9 cellular contexts compared by ENCODE assay signal in the genomic region with DNA sequence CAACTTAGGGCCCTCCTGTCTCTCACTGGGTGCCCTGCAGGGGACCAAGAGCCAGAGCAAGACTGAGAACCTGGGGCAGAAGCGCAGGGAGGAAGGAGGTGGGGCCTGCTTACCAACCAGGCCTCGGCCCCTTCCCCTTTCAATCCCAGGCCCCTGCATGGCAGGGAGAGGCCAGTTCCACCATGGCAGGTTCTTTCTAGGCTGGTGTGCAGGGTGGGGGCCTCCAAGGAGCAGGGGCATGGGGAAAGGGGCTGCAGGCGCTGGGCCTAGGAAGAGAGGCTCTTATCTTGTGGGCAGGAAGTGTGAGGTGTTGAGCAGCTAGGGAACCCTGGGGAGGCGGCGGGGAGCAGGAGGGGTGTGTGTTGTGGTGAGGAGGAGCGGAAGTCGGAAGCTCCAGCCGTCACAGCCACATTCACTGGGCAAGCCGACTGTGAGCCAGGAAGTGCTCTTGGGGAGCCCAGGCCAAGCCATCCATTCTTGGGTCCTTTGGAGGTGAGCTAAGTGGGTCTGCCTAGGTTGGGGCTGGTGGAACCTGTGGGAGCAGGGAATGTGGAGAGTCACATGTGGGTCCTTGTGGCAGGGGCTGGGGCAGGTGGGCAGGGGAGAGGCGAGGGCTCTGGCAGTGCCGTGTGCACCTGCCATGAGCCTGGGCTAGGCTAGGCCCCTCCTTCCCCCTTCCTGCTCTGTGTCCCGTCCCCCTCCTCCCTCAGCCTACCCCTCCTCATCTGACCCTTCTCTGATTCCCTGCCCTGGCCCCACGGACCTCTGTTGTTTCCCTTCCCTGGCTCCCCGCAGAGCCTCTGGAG. TPM values are rescaled to one million over a fixed set of nuclear protein-coding genes. Genes with fewer than 3 reads are reported as not detected.
DNase-seq lines count a peak whose midpoint lies in the region; ATAC-seq, FAIRE-seq and TF ChIP-seq lines count a peak whose summit lies in the region.
"Had no signal": no experiment of that assay in that cellular context is flagged by ENCODE, and none has a peak within 500 bp of the region (broad histone marks: within the 10 kb centered on the region; RNA-seq: fewer than 3 reads in every experiment).

A gene (plus strand): TSS at position 409 of the 806 bp plus-strand sequence. CDS start 8,486 bp downstream, outside the sequence.

- ATAC-seq in GM18505 (IDR thresholded peaks at IDR 0.05; ENCODE audit: unreplicated experiment), result peak; percentile 80
- ATAC-seq in HG02884 (IDR thresholded peaks at IDR 0.05; ENCODE audit: unreplicated experiment), result peak; percentile 85
- peak; percentile 74 for ATAC-seq in HepG2

- peaks cover 69% of the 10 kb centered on the region for H3K4me1 ChIP-seq in HepG2 (ENCODE audit: insufficient read depth, low read length)
- H3K4me1 ChIP-seq: SJSA1 had no signal

- TF ChIP-seq RAD21 in HepG2 (CRISPR knock-in tag; IDR thresholded peaks at IDR 0.05), result no peak

- TF ChIP-seq POLR2A in GM18505 (IDR thresholded peaks at IDR 0.05; ENCODE audit: borderline replicate concordance, extremely low read depth, insufficient read depth, insufficient read length) (peak; percentile 95), HepG2 (IDR thresholded peaks at IDR 0.05; ENCODE audit: insufficient read depth in 1 of 2, low read depth in 2 of 2, low read length in 2 of 2) (peak; percentile 30 to 68; a peak in 3 of 4 replicates)

- H3K9me3 ChIP-seq in HepG2 (ENCODE audit: low read length), result no peaks in the 10 kb centered on the region
- H3K9me3 ChIP-seq: SJSA1 had no signal

- FAIRE-seq in HepG2 (lab: Jason Lieb, UNC) (no peak), D721Med (lab: Jason Lieb, UNC) (no peak)

- BruUV-seq in HepG2 (replicated peaks; lab: Mats Ljungman, UMichigan), result no TSS peak

- DNase-seq in OCI-M1 (lab: John Stamatoyannopoulos, UW) (peak; percentile 85), HepG2 (ENCODE audit: low spot score) (no peak), D721Med (ENCODE audit: insufficient read length, low spot score) (no peak), NCI-H2227 (lab: John Stamatoyannopoulos, UW; ENCODE audit: unreplicated experiment) (no peak)
- DNase-seq in activated T-helper 1 cell treated with anti-CD3 and anti-CD28 coated beads, Interleukin-2, amount 50 U/mL, for 16 hours (ENCODE audit: low read depth in 1 of 2, low spot score in 1 of 2), result peak; percentile 74 to 80
- DNase-seq in stimulated activated CD8-positive, alpha-beta memory T cell treated with anti-CD3 and anti-CD28 coated beads, Interleukin-15, amount 100 ng/mL, for 48 hours (ENCODE audit: low read depth in 2 of 2), result peak; percentile 84 to 85

- CTCF ChIA-PET in HepG2 (lab: Yijun Ruan, JAX; ENCODE audit: low intra/inter-chr PET ratio, low total read pairs), result interaction anchor here (0.7 kb wide), 1 partner anchor 35 kb away, joined by 3 read pairs; no protein-coding TSS in a partner anchor

- peaks cover 0 to 4% of the 10 kb centered on the region in 2 experiments; a peak in 2 of 5 replicates for H3K27me3 ChIP-seq in HepG2 (ENCODE audit: control insufficient read depth in 1 of 2, insufficient read depth in 2 of 2, low read length in 2 of 2)
- H3K27me3 ChIP-seq: SJSA1 had no signal

- no peaks in the 10 kb centered on the region for H3K36me3 ChIP-seq in HepG2 (replicated peaks in 1 of 2; ENCODE audit: control insufficient read depth in 1 of 2, insufficient read depth in 2 of 2, low read length in 2 of 2)
- H3K36me3 ChIP-seq: SJSA1 had no signal

- no peak within 1 kb of the TSS for H2AFZ ChIP-seq in HepG2 (ENCODE audit: low read length)

- no peaks in the 10 kb centered on the region for H4K20me1 ChIP-seq in HepG2 (ENCODE audit: insufficient read depth, low read length)

- intact Hi-C loops in HepG2 (cut with micrococcal nuclease; ENCODE audit: unreplicated experiment), result no loop called here

- H3K4me3 ChIP-seq in HepG2 (replicated peaks in 1 of 3; ENCODE audit: insufficient read depth in 1 of 3, low read depth in 2 of 3, low read length in 3 of 3), result peak within 1 kb of the TSS; percentile 32 to 59 (median 42)
- H3K4me3 ChIP-seq: SJSA1 had no signal

- TF ChIP-seq CTCF in HepG2 (CRISPR knock-in tag; IDR thresholded peaks at IDR 0.05) (no peak), D721Med (IDR thresholded peaks at IDR 0.05; ENCODE audit: insufficient read depth, missing control alignments) (no peak)

- in situ Hi-C loops in HepG2 (cut with HindIII; ENCODE audit: extremely low pct_ligation_motif_present, low pct_unique_long_range_greater_than_20kb), result no loop called here

- POLR2A ChIA-PET in HepG2 (lab: Yijun Ruan, JAX), result interaction anchor here (0.7 to 5.2 kb wide), 7 partner anchors 9 to 85 kb away, joined by 3 to 36 read pairs (median 7); a partner anchor contains a TSS

- H3K4me2 ChIP-seq in HepG2 (ENCODE audit: low read depth, low read length), result peak within 1 kb of the TSS; percentile 63

- H3K27ac ChIP-seq in HepG2 (ENCODE audit: extremely low read length, insufficient read depth, low read length), result no peak within 1 kb of the TSS
- H3K27ac ChIP-seq: SJSA1 had no signal

- peak within 1 kb of the TSS; percentile 48 for H3K9ac ChIP-seq in HepG2 (ENCODE audit: insufficient read depth, low read depth, low read length)

- TF ChIP-seq EP300 in HepG2 (IDR thresholded peaks at IDR 0.05; ENCODE audit: low read depth in 2 of 2, low read length in 2 of 2) (no peak), HepG2 (CRISPR knock-in tag; IDR thresholded peaks at IDR 0.05; ENCODE audit: borderline replicate concordance) (no peak; the same call in 1 of the 2 replicates)

- 53% methylated on average over 14 of the region's 14 CpGs for WGBS in HepG2 (ENCODE audit: low lambda C conversion rate)

- H3K79me2 ChIP-seq in HepG2 (ENCODE audit: insufficient read depth, low read length), result no peaks in the 10 kb centered on the region

TF ChIP-seq in HepG2, 621 proteins besides CTCF, POLR2A, EP300 and RAD21 (continues in another document):
- no peak for TF ChIP-seq ZNF616 (CRISPR knock-in tag; IDR thresholded peaks at IDR 0.05; ENCODE audit: low read depth)

RNA-seq across cellular contexts. Expression of the gene that starts here (rescaled TPM):
- 8.6 and 9.4 TPM in 2 replicates for total RNA-seq in HepG2 (2016; rRNA removed; fragmentation: Illumina TruSeq; extraction: Trizol)
- total RNA-seq in HepG2 (2016; cell fraction: cytosol; rRNA removed; fragmentation: Illumina TruSeq; extraction: Trizol; ENCODE audit: low read depth), result 1.8 and 2.1 TPM in 2 replicates
- total RNA-seq in HepG2 (2016; cell fraction: insoluble cytoplasmic fraction; rRNA removed; fragmentation: Illumina TruSeq; extraction: Trizol), result 6.4 and 9.6 TPM in 2 replicates
- total RNA-seq in HepG2 (2016; cell fraction: membrane; rRNA removed; fragmentation: Illumina TruSeq; extraction: Trizol), result 4.3 and 5.2 TPM in 2 replicates
- 10.2 and 10.4 TPM in 2 replicates for total RNA-seq in HepG2 (2016; cell fraction: nucleus; rRNA removed; fragmentation: Illumina TruSeq; extraction: Trizol)
- polyA plus RNA-seq in HepG2 (2011; rRNA removed), result 5.8 and 9.1 TPM in 2 replicates
- polyA plus RNA-seq in HepG2 (2011; cell fraction: cytosol; rRNA removed), result 4.3 and 4.7 TPM in 2 replicates
- polyA plus RNA-seq in HepG2 (2011; cell fraction: nucleus; rRNA removed), result 34.6 and 36.0 TPM in 2 replicates
- polyA plus RNA-seq in HepG2 (2012), result 9.7 and 12.9 TPM in 2 replicates
- polyA plus RNA-seq in HepG2 (2016; cell fraction: cytosol; fragmentation: Illumina TruSeq; extraction: Trizol; ENCODE audit: low read depth), result 1.3 TPM in 2 replicates
- polyA plus RNA-seq in HepG2 (2016; cell fraction: insoluble cytoplasmic fraction; fragmentation: Illumina TruSeq; extraction: Trizol; ENCODE audit: low read depth), result 4.3 and 6.8 TPM in 2 replicates
- 3.3 TPM in 2 replicates for polyA plus RNA-seq in HepG2 (2016; cell fraction: membrane; fragmentation: Illumina TruSeq; extraction: Trizol; ENCODE audit: low read depth)
- polyA plus RNA-seq in HepG2 (2016; cell fraction: nucleus; fragmentation: Illumina TruSeq; extraction: Trizol; ENCODE audit: insufficient read depth, low read depth), result 14.7 and 15.0 TPM in 2 replicates
- polyA minus RNA-seq in HepG2 (2011; rRNA and poly(A)+ RNA removed; ENCODE audit: low replicate concordance), result 3.6 and 13.9 TPM in 2 replicates
- 5.2 and 5.3 TPM in 2 replicates for polyA minus RNA-seq in HepG2 (2011; cell fraction: cytosol; rRNA and poly(A)+ RNA removed)
- 11.6 and 16.2 TPM in 2 replicates for polyA minus RNA-seq in HepG2 (2011; cell fraction: nucleus; rRNA and poly(A)+ RNA removed)

Comparison
In these comparisons a context has a peak if more than half of its experiments do, and no peak if none do; other contexts are left out.
1. DNase-seq: peak in OCI-M1 (single experiment), activated T-helper 1 cell treated with anti-CD3 and anti-CD28 coated beads, Interleukin-2, amount 50 U/mL, for 16 hours (2 of 2) and stimulated activated CD8-positive, alpha-beta memory T cell treated with anti-CD3 and anti-CD28 coated beads, Interleukin-15, amount 100 ng/mL, for 48 hours (2 of 2); none in HepG2 (single experiment), D721Med (single experiment) and NCI-H2227 (single experiment).
2. Peak in every context shown above with its lines, with median percentiles within 50 percentile points of each other: ATAC-seq.